20 cellular contexts compared by ENCODE assay signal in genomic region chr17:17070931-17071330, GRCh38. TPM values are rescaled to one million over a fixed set of nuclear protein-coding genes. Genes with fewer than 3 reads are reported as not detected.
DNase-seq lines count a peak whose midpoint lies in the region; ATAC-seq, FAIRE-seq and TF ChIP-seq lines count a peak whose summit lies in the region.
"Had no signal": no experiment of that assay in that cellular context is flagged by ENCODE, and none has a peak within 500 bp of the region (broad histone marks: within the 10 kb centered on the region; RNA-seq: fewer than 3 reads in every experiment).

No MANE protein-coding gene starts in this region.

- POLR2A ChIA-PET in A549 (lab: Yijun Ruan, JAX), result interaction anchor here (0.6 kb wide), 1 partner anchor 128 kb away, joined by 4 read pairs; no protein-coding TSS in a partner anchor

- H3K27ac Mint-ChIP-seq in H9, result peak overlapping the region in 2 of 3 experiments; percentile 68 to 80; a peak in 2 of 7 replicates
- H3K27ac Mint-ChIP-seq in activated T-helper 1 cell treated with anti-CD3 and anti-CD28 coated beads, Interleukin-12 subunit alpha, Interleukin-12 subunit beta, Interleukin-2, Interleukin-4 antibody, amounts not matched to agents 30 ng/mL and 10 ng/mL and 1 ng/mL, durations not matched to agents 14 hours and 24 hours and 36 hours, result no peak overlapping the region
- H3K27ac Mint-ChIP-seq: activated CD4-positive, alpha-beta memory T cell treated with anti-CD3 and anti-CD28 coated beads, Interleukin-2, amount 10 ng/mL, durations not matched to agents 7 days and 5 days had no signal

- no peak overlapping the region for H2BK20ac ChIP-seq in H9 (ENCODE audit: low read depth, low read length, poor library complexity, severe bottlenecking)

- peak overlapping the region; percentile 41 for H3K4me2 ChIP-seq in A549
- H3K4me2 ChIP-seq in H9 (ENCODE audit: insufficient read depth, insufficient read length, low read length), result no peak overlapping the region
- H3K4me2 ChIP-seq in trophoblast cell (ENCODE audit: low read length), result no peak overlapping the region

- TF ChIP-seq RAD21 in A549 (conservative IDR thresholded peaks at IDR 0.05 in 1 of 2, IDR thresholded peaks at IDR 0.05 in 1 of 2), result no peak

- H4K8ac ChIP-seq in H9 (replicated peaks; ENCODE audit: insufficient read length, low read depth, low read length) (no peak overlapping the region), trophoblast cell (ENCODE audit: low read depth, low read length) (no peak overlapping the region)

- no peak overlapping the region for H4K91ac ChIP-seq in H9 (ENCODE audit: insufficient read length, low read depth, low read length)
- H4K91ac ChIP-seq in trophoblast cell (ENCODE audit: low read depth, low read length), result no peak overlapping the region

- H3K79me1 ChIP-seq in H9 (ENCODE audit: insufficient read depth, low read depth, low read length, poor library complexity, severe bottlenecking), result no peaks in the 10 kb centered on the region
- H3K79me1 ChIP-seq in trophoblast cell (ENCODE audit: low read length), result no peaks in the 10 kb centered on the region

- H3K4me3 ChIP-seq in A549 (no peak overlapping the region), dorsolateral prefrontal cortex (no peak overlapping the region), trophoblast cell (ENCODE audit: low read depth, low read length) (no peak overlapping the region)
- H3K4me3 ChIP-seq: cardiac muscle cell, lung had no signal

- H2BK12ac ChIP-seq in H9 (ENCODE audit: insufficient read length, low read depth, low read length) (no peak overlapping the region), trophoblast cell (ENCODE audit: low read length) (no peak overlapping the region)

- intact Hi-C loops in dorsolateral prefrontal cortex (cut with DNase I), result loop anchor here in 1 of 2 donors (10.0 kb wide), 1 partner anchor 64 kb away; no protein-coding TSS in a partner anchor
- intact Hi-C loops in activated T-helper 1 cell treated with anti-CD3 and anti-CD28 coated beads, Interleukin-12 subunit alpha, Interleukin-12 subunit beta, Interleukin-2, Interleukin-4 antibody, amounts not matched to agents 30 ng/mL and 10 ng/mL and 1 ng/mL, durations not matched to agents 14 hours and 24 hours and 36 hours (cut with micrococcal nuclease), result no loop called here

- H2AFZ ChIP-seq in H9 (ENCODE audit: low read length) (no peak overlapping the region), trophoblast cell (ENCODE audit: insufficient read depth, low read length, poor library complexity) (no peak overlapping the region)

- H3K18ac ChIP-seq in H9 (ENCODE audit: insufficient read length, low read depth, low read length) (no peak overlapping the region), trophoblast cell (ENCODE audit: low read length) (no peak overlapping the region)

- no peak overlapping the region for H4K12ac ChIP-seq in trophoblast cell (ENCODE audit: low read depth, low read length)

- peaks cover 0 to 3% of the 10 kb centered on the region in 2 experiments; a peak in 2 of 4 replicates for H3K4me1 Mint-ChIP-seq in H9
- H3K4me1 Mint-ChIP-seq in activated T-helper 1 cell treated with anti-CD3 and anti-CD28 coated beads, Interleukin-12 subunit alpha, Interleukin-12 subunit beta, Interleukin-2, Interleukin-4 antibody, amounts not matched to agents 30 ng/mL and 10 ng/mL and 1 ng/mL, durations not matched to agents 14 hours and 24 hours and 36 hours (ENCODE audit: low read depth), result peaks cover 57% of the 10 kb centered on the region

- H4K5ac ChIP-seq in H9 (ENCODE audit: insufficient read length, low read depth, low read length), result no peak overlapping the region

- H3K4me3 Mint-ChIP-seq in H9, result no peak overlapping the region
- H3K4me3 Mint-ChIP-seq in activated T-helper 1 cell treated with anti-CD3 and anti-CD28 coated beads, Interleukin-12 subunit alpha, Interleukin-12 subunit beta, Interleukin-2, Interleukin-4 antibody, amounts not matched to agents 30 ng/mL and 10 ng/mL and 1 ng/mL, durations not matched to agents 14 hours and 24 hours and 36 hours, result no peak overlapping the region
- H3K4me3 Mint-ChIP-seq: activated CD4-positive, alpha-beta memory T cell treated with anti-CD3 and anti-CD28 coated beads, Interleukin-2, amount 10 ng/mL, durations not matched to agents 7 days and 5 days had no signal

- DNase-seq in A549 (ENCODE audit: low read depth in 1 of 2, low spot score in 1 of 2), result no peak
- DNase-seq in H9, result peak; percentile 15
- peak in 2 of 10 donors; percentile 17 to 29 for DNase-seq in dorsolateral prefrontal cortex
- DNase-seq in trophoblast cell, result no peak
- DNase-seq in activated T-helper 1 cell treated with anti-CD3 and anti-CD28 coated beads, Interleukin-12 subunit alpha, Interleukin-12 subunit beta, Interleukin-2, Interleukin-4 antibody, amounts not matched to agents 30 ng/mL and 10 ng/mL and 1 ng/mL, durations not matched to agents 14 hours and 24 hours and 36 hours (ENCODE audit: low spot score), result no peak
- DNase-seq in NCI-H1436 treated with DMSO at 0.1 percent for 48 hours (lab: John Stamatoyannopoulos, UW), result no peak
- DNase-seq: activated CD4-positive, alpha-beta memory T cell treated with anti-CD3 and anti-CD28 coated beads, Interleukin-2, amount 10 ng/mL, durations not matched to agents 7 days and 5 days; activated CD4-positive, CD25-positive, alpha-beta regulatory T cell; activated T-cell treated with anti-CD3 and anti-CD28 coated beads, Interleukin-2, amount 50 U/mL, for 48 hours; effector memory CD4-positive, alpha-beta T cell; naive thymus-derived CD4-positive, alpha-beta T cell; NCI-H187; NCI-H226; stimulated activated CD4-positive, alpha-beta T cell treated with anti-CD3 and anti-CD28 coated beads, Interleukin-4, amount 100 ng/mL, for 24 hours had no signal

- peaks cover 89% of the 10 kb centered on the region for H3K4me1 ChIP-seq in A549
- no peaks in the 10 kb centered on the region; the same call in 1 of the 2 replicates for H3K4me1 ChIP-seq in H9 (ENCODE audit: insufficient read depth, low read length)
- H3K4me1 ChIP-seq in trophoblast cell (ENCODE audit: control insufficient read depth in 1 of 2, insufficient read depth in 2 of 2, low read length in 2 of 2), result peaks cover 19 to 34% of the 10 kb centered on the region in 2 experiments

- TF ChIP-seq POLR2A in A549 (IDR thresholded peaks at IDR 0.05; ENCODE audit: low read length), result no peak

- WGBS in A549 (ENCODE audit: missing lambda C conversion rate), result 66% methylated on average over 5 of the region's 5 CpGs
- no CpG with 5 or more reads among the region's 5 CpGs for WGBS in H9 (ENCODE audit: extremely low coverage, insufficient read length, low lambda C conversion rate)
- WGBS in trophoblast cell (ENCODE audit: extremely low coverage, insufficient coverage, insufficient read length), result no CpG with 5 or more reads among the region's 5 CpGs

- TF ChIP-seq CTCF in A549 (IDR thresholded peaks at IDR 0.05) (no peak), H9 (conservative IDR thresholded peaks at IDR 0.05) (no peak), dorsolateral prefrontal cortex (IDR thresholded peaks at IDR 0.05 in 54 of 56, conservative IDR thresholded peaks at IDR 0.05 in 2 of 56; ENCODE audit: low read depth in 1 of 56, partially characterized antibody in 56 of 56) (no peak)

- H3K9me3 ChIP-seq in A549 (no peaks in the 10 kb centered on the region), H9 (ENCODE audit: control insufficient read depth, low read depth, low read length) (no peaks in the 10 kb centered on the region), trophoblast cell (ENCODE audit: insufficient read depth, low read depth, low read length) (no peaks in the 10 kb centered on the region)

- H2BK15ac ChIP-seq in H9 (ENCODE audit: low read depth, low read length), result no peak overlapping the region

- TF ChIP-seq EP300 in A549 (IDR thresholded peaks at IDR 0.05), result no peak

- H3K27me3 ChIP-seq in H9 (ENCODE audit: insufficient read depth, low read length) (no peaks in the 10 kb centered on the region), dorsolateral prefrontal cortex (no peaks in the 10 kb centered on the region), trophoblast cell (ENCODE audit: insufficient read depth, low read length) (no peaks in the 10 kb centered on the region)
- H3K27me3 ChIP-seq: cardiac muscle cell had no signal

- ATAC-seq in A549 (no peak), HG03095 (IDR thresholded peaks at IDR 0.05; ENCODE audit: unreplicated experiment) (no peak)
- ATAC-seq: HCT116; naive thymus-derived CD4-positive, alpha-beta T cell; Panc1; SK-N-SH treated with all-trans-retinoic acid at 6 μM for 48 hours had no signal

- H2BK5ac ChIP-seq in H9 (ENCODE audit: insufficient read length, low read length) (no peak overlapping the region), trophoblast cell (ENCODE audit: low read depth, low read length, poor library complexity) (no peak overlapping the region)

- H3K14ac ChIP-seq in H9 (ENCODE audit: insufficient read depth, low read length) (no peak overlapping the region), trophoblast cell (ENCODE audit: low read length) (no peak overlapping the region)

- H3K23me2 ChIP-seq in H9 (ENCODE audit: insufficient read length, low read depth, low read length, poor library complexity, severe bottlenecking), result no peaks in the 10 kb centered on the region

- no peak overlapping the region for H3T11ph ChIP-seq in H9 (ENCODE audit: low read length)

- no peak for FAIRE-seq in A549 (lab: Jason Lieb, UNC)

- no peaks in the 10 kb centered on the region; the same call in 1 of the 2 replicates for H3K79me2 ChIP-seq in H9 (ENCODE audit: insufficient read depth, low read length)
- peaks cover 15% of the 10 kb centered on the region for H3K79me2 ChIP-seq in trophoblast cell (ENCODE audit: control insufficient read depth, insufficient read depth, low read length, poor library complexity)

- H4K20me1 ChIP-seq in H9 (ENCODE audit: control insufficient read depth, insufficient read depth, insufficient read length), result no peaks in the 10 kb centered on the region

- H3K27me3 Mint-ChIP-seq in H9 (ENCODE audit: low read depth), result no peaks in the 10 kb centered on the region
- no peaks in the 10 kb centered on the region for H3K27me3 Mint-ChIP-seq in activated T-helper 1 cell treated with anti-CD3 and anti-CD28 coated beads, Interleukin-12 subunit alpha, Interleukin-12 subunit beta, Interleukin-2, Interleukin-4 antibody, amounts not matched to agents 30 ng/mL and 10 ng/mL and 1 ng/mL, durations not matched to agents 14 hours and 24 hours and 36 hours (ENCODE audit: insufficient read depth)
- H3K27me3 Mint-ChIP-seq: activated CD4-positive, alpha-beta memory T cell treated with anti-CD3 and anti-CD28 coated beads, Interleukin-2, amount 10 ng/mL, durations not matched to agents 7 days and 5 days; naive thymus-derived CD4-positive, alpha-beta T cell had no signal

- H3K23ac ChIP-seq in H9 (ENCODE audit: insufficient read length, low read depth, low read length), result no peak overlapping the region
- H3K23ac ChIP-seq in trophoblast cell (ENCODE audit: low read length), result no peak overlapping the region

- no peak overlapping the region for H3K4ac ChIP-seq in H9 (ENCODE audit: low read depth, low read length)
- peak overlapping the region; percentile 43 for H3K4ac ChIP-seq in trophoblast cell (ENCODE audit: low read depth, low read length)

- peaks cover 2 to 25% (median 12%) of the 10 kb centered on the region in 3 experiments; a peak in 6 of 7 replicates for H3K36me3 Mint-ChIP-seq in H9 (ENCODE audit: insufficient read depth in 1 of 3, low read depth in 3 of 3)
- H3K36me3 Mint-ChIP-seq in activated T-helper 1 cell treated with anti-CD3 and anti-CD28 coated beads, Interleukin-12 subunit alpha, Interleukin-12 subunit beta, Interleukin-2, Interleukin-4 antibody, amounts not matched to agents 30 ng/mL and 10 ng/mL and 1 ng/mL, durations not matched to agents 14 hours and 24 hours and 36 hours (ENCODE audit: low read depth), result peaks cover 16% of the 10 kb centered on the region

- no peak overlapping the region for H2BK120ac ChIP-seq in H9 (ENCODE audit: low read depth, low read length, poor library complexity, severe bottlenecking)
- no peak overlapping the region for H2BK120ac ChIP-seq in trophoblast cell (ENCODE audit: insufficient read depth, low read length, poor library complexity)

- H2AK5ac ChIP-seq in H9 (ENCODE audit: insufficient read length, low read length), result no peak overlapping the region
- H2AK5ac ChIP-seq in trophoblast cell (ENCODE audit: low read length), result no peak overlapping the region

- H3K36me3 ChIP-seq in trophoblast cell (ENCODE audit: control insufficient read depth in 1 of 2, insufficient read depth in 2 of 2, low read length in 2 of 2), result peaks cover 18 to 20% of the 10 kb centered on the region in 2 experiments
- H3K36me3 ChIP-seq: cardiac muscle cell had no signal

- CTCF ChIA-PET in A549 (lab: Yijun Ruan, JAX), result interaction anchor here (1.0 to 1.3 kb wide), 2 partner anchors 13 to 70 kb away, joined by 3 to 4 read pairs; no protein-coding TSS in a partner anchor

- H3K56ac ChIP-seq in H9 (ENCODE audit: insufficient read length, low read depth, low read length), result no peak overlapping the region

- peak overlapping the region; percentile 52 to 64; a peak in 4 of 6 replicates for H3K27ac ChIP-seq in A549
- H3K27ac ChIP-seq in H9 (ENCODE audit: insufficient read length, low read depth, low read length), result no peak overlapping the region
- H3K27ac ChIP-seq in dorsolateral prefrontal cortex, result peak overlapping the region in 33 of 59 donors; percentile 23 to 85 (median 68)
- H3K27ac ChIP-seq in trophoblast cell (ENCODE audit: low read depth, low read length), result no peak overlapping the region
- H3K27ac ChIP-seq: cardiac muscle cell had no signal

- H3K9ac ChIP-seq in H9 (ENCODE audit: extremely low read depth, insufficient read length, low read length) (no peak overlapping the region), trophoblast cell (ENCODE audit: low read length) (no peak overlapping the region)

- no peaks in the 10 kb centered on the region for H3K9me3 Mint-ChIP-seq in H9
- H3K9me3 Mint-ChIP-seq in activated T-helper 1 cell treated with anti-CD3 and anti-CD28 coated beads, Interleukin-12 subunit alpha, Interleukin-12 subunit beta, Interleukin-2, Interleukin-4 antibody, amounts not matched to agents 30 ng/mL and 10 ng/mL and 1 ng/mL, durations not matched to agents 14 hours and 24 hours and 36 hours, result no peaks in the 10 kb centered on the region

RNA-seq across cellular contexts. Expression of gene MPRIP, which starts 28.7 kb away (rescaled TPM):
- polyA plus RNA-seq in A549 (2011; rRNA removed), result 147 and 200 TPM in 2 replicates
- polyA plus RNA-seq in A549 (2012; cell fraction: cytosol; rRNA removed), result 170 and 183 TPM in 2 replicates
- 347 and 385 TPM in 2 replicates for polyA plus RNA-seq in A549 (2012; cell fraction: nucleus; rRNA removed)
- 192 to 240 TPM (median 228 TPM) in 3 replicates for polyA plus RNA-seq in A549 (2017; fragmentation: RNase III; extraction: RNeasy Plus Mini Kit Qiagen cat#74134 plus additional on column Dnase treatment)
- 215 and 250 TPM in 2 replicates for polyA minus RNA-seq in A549 (2011; rRNA and poly(A)+ RNA removed)
- total RNA-seq in H9 (2021), result 129 and 132 TPM in 2 replicates
- 100 to 1,000 TPM; 402 to 682 (median 476) TPM for total RNA-seq in dorsolateral prefrontal cortex
- 200 and 203 TPM in 2 replicates for polyA plus RNA-seq in trophoblast cell (2013)
- total RNA-seq in activated T-helper 1 cell treated with anti-CD3 and anti-CD28 coated beads, Interleukin-12 subunit alpha, Interleukin-12 subunit beta, Interleukin-2, Interleukin-4 antibody, amounts not matched to agents 30 ng/mL and 10 ng/mL and 1 ng/mL, durations not matched to agents 14 hours and 24 hours and 36 hours, result 169 and 175 TPM in 2 replicates

Comparison
In these comparisons a context has a peak if more than half of its experiments do, and no peak if none do; other contexts are left out.
1. H3K27ac ChIP-seq: peak in A549 (2 of 2) and dorsolateral prefrontal cortex (33 of 59); none in H9 (single experiment) and trophoblast cell (single experiment).